In the genomic region with DNA sequence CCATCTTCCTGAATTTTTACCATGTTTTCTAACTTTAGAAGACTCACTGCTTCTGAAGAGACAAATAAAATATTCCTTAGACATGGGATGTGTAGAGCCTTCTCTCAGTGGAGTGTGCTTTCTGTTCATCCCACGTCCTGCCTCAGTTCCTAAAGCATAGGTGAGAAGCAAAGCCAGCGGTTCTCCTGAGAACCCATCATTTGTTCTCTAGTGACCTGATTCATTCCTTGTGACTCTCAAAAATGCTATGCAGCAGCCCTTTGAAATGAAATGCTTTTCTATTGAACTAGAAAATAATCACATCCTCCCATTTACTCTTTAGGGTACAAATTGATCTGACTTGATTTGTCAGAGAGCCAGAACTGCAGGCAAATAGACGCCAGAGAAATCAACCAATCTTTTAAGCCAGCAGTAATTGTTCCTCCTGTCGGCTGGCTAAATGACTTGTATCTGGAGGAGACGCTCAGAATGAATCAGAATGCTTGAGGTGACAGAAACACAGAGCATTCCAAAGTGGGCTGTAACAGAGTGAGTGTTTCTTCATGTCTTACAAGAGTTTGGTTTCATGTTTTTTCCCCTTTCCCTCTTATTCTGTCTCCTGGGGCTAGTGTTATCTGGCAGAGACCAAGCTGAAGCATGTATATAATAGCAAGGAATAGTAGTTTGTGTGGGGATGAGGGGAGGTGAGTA, we compare ENCODE assay signal across 18 cellular contexts.
DNase-seq lines count a peak whose midpoint lies in the region; ATAC-seq, FAIRE-seq and TF ChIP-seq lines count a peak whose summit lies in the region.
"Had no signal": no experiment of that assay in that cellular context is flagged by ENCODE, and none has a peak within 500 bp of the region (broad histone marks: within the 10 kb centered on the region; RNA-seq: fewer than 3 reads in every experiment).

No MANE protein-coding gene starts in this region.

- H3K9ac ChIP-seq in neural cell (ENCODE audit: low read length): no peak overlapping the region

- no peaks in the 10 kb centered on the region for H3K4me1 ChIP-seq in small intestine (ENCODE audit: control insufficient read depth in 2 of 2, insufficient read depth in 1 of 2, low read depth in 1 of 2, low read length in 1 of 2)

- no peak for TF ChIP-seq RAD21 in neural cell (conservative IDR thresholded peaks at IDR 0.05)

- H3K27me3 Mint-ChIP-seq in stimulated activated memory B cell treated with anti-CD40 and anti-IgM and Interleukin-4, amounts not matched to agents 10 μg/mL and 1 μg/mL and 100 μg/mL, for 72 hours: peaks cover 43% of the 10 kb centered on the region

- no peaks in the 10 kb centered on the region for H3K9me2 ChIP-seq in neural cell (ENCODE audit: insufficient read depth, low read length)

- H3K36me3 Mint-ChIP-seq in stimulated activated memory B cell treated with anti-CD40 and anti-IgM and Interleukin-4, amounts not matched to agents 10 μg/mL and 1 μg/mL and 100 μg/mL, for 72 hours: peaks cover 8% of the 10 kb centered on the region
- H3K36me3 Mint-ChIP-seq: CD8-positive, alpha-beta T cell had no signal

- TF ChIP-seq EP300 in neural cell (conservative IDR thresholded peaks at IDR 0.05; ENCODE audit: poor library complexity, severe bottlenecking): peak; percentile 25

- intact Hi-C loops in dorsolateral prefrontal cortex (cut with DNase I): no loop called here

- peaks cover 10% of the 10 kb centered on the region for H3K9me3 Mint-ChIP-seq in stimulated activated memory B cell treated with anti-CD40 and anti-IgM and Interleukin-4, amounts not matched to agents 10 μg/mL and 1 μg/mL and 100 μg/mL, for 72 hours

- H3K4me1 Mint-ChIP-seq in stimulated activated memory B cell treated with anti-CD40 and anti-IgM and Interleukin-4, amounts not matched to agents 10 μg/mL and 1 μg/mL and 100 μg/mL, for 72 hours: no peaks in the 10 kb centered on the region
- H3K4me1 Mint-ChIP-seq: H9 had no signal

- DNase-seq in AG20443 (ENCODE audit: low spot score): peak; percentile 54
- peak; percentile 58 for DNase-seq in M059J (ENCODE audit: low read depth)
- no peak for DNase-seq in dorsolateral prefrontal cortex
- no peak for DNase-seq in GM12892 (ENCODE audit: insufficient read length)
- no peak for DNase-seq in NCI-H2227 (lab: John Stamatoyannopoulos, UW; ENCODE audit: unreplicated experiment)
- no peak for DNase-seq in small intestine
- DNase-seq: activated gamma-delta T cell; CD8-positive, alpha-beta T cell; H9; NCI-H2029 treated with DMSO at 0.1 percent for 48 hours; NK-92 treated with Interleukin-12 subunit alpha and Interleukin-12 subunit beta, amount 100 ng/mL, for 24 hours; stimulated activated CD4-positive, alpha-beta T cell treated with anti-CD3 and anti-CD28 coated beads, Interleukin-4, amount 100 ng/mL, for 4 hours; stimulated activated naive CD4-positive, alpha-beta T cell had no signal

- H3K4me3 Mint-ChIP-seq in stimulated activated memory B cell treated with anti-CD40 and anti-IgM and Interleukin-4, amounts not matched to agents 10 μg/mL and 1 μg/mL and 100 μg/mL, for 72 hours: no peak overlapping the region
- H3K4me3 Mint-ChIP-seq: CD8-positive, alpha-beta T cell; H9 had no signal

- no peaks in the 10 kb centered on the region for H3K79me2 ChIP-seq in neural cell (replicated peaks; ENCODE audit: insufficient read depth, low read length)

- peak overlapping the region; percentile 18 for H3K4me2 ChIP-seq in neural cell (ENCODE audit: low read length)

- 71 to 86% (median 85%) methylated on average over 5 of the region's 5 CpGs for WGBS in small intestine, 3 donors

- H2AFZ ChIP-seq in neural cell (ENCODE audit: low read depth, low read length): no peak overlapping the region

- H3K27me3 ChIP-seq in dorsolateral prefrontal cortex (no peaks in the 10 kb centered on the region), neural cell (ENCODE audit: insufficient read depth, low read depth, low read length) (no peaks in the 10 kb centered on the region), small intestine (ENCODE audit: control insufficient read depth in 2 of 2, insufficient read depth in 2 of 2, low read length in 2 of 2) (no peaks in the 10 kb centered on the region)
- H3K27me3 ChIP-seq: SJCRH30 had no signal

- TF ChIP-seq POLR2A in GM12892 (IDR thresholded peaks at IDR 0.05; ENCODE audit: low read depth, low read length): no peak

- no peak overlapping the region for H3K27ac Mint-ChIP-seq in stimulated activated memory B cell treated with anti-CD40 and anti-IgM and Interleukin-4, amounts not matched to agents 10 μg/mL and 1 μg/mL and 100 μg/mL, for 72 hours
- H3K27ac Mint-ChIP-seq: CD8-positive, alpha-beta T cell; H9 had no signal

- no peaks in the 10 kb centered on the region for H4K20me1 ChIP-seq in neural cell (ENCODE audit: insufficient read depth)

- TF ChIP-seq CTCF in dorsolateral prefrontal cortex (IDR thresholded peaks at IDR 0.05 in 54 of 56, conservative IDR thresholded peaks at IDR 0.05 in 2 of 56; ENCODE audit: low read depth in 1 of 56, partially characterized antibody in 56 of 56): no peak
- TF ChIP-seq CTCF in neural cell (IDR thresholded peaks at IDR 0.05; ENCODE audit: poor library complexity, severe bottlenecking): no peak

- H3K27ac ChIP-seq in dorsolateral prefrontal cortex (peak overlapping the region in 38 of 59 donors; percentile 1 to 80 (median 45)), neural cell (ENCODE audit: low read length) (peak overlapping the region; percentile 43), small intestine (ENCODE audit: low read depth in 1 of 2, low read length in 1 of 2) (no peak overlapping the region)
- H3K27ac ChIP-seq: HL-60, SJCRH30 had no signal

- H3K36me3 ChIP-seq in neural cell (ENCODE audit: insufficient read depth, low read length) (no peaks in the 10 kb centered on the region), small intestine (ENCODE audit: control insufficient read depth in 2 of 2, insufficient read depth in 2 of 2, low read length in 2 of 2) (no peaks in the 10 kb centered on the region)
- H3K36me3 ChIP-seq: SJCRH30 had no signal

- H3F3A ChIP-seq in neural cell (ENCODE audit: insufficient read depth, low read length, poor library complexity, severe bottlenecking): no peaks in the 10 kb centered on the region

- H3K4me3 ChIP-seq in dorsolateral prefrontal cortex: no peak overlapping the region
- peak overlapping the region; percentile 7 for H3K4me3 ChIP-seq in neural cell (ENCODE audit: low read length)
- H3K4me3 ChIP-seq in small intestine (ENCODE audit: low read depth in 1 of 2, low read length in 2 of 2): no peak overlapping the region
- H3K4me3 ChIP-seq: SJCRH30 had no signal

- no peak for FAIRE-seq in GM12892 (lab: Jason Lieb, UNC)
- no peak for FAIRE-seq in small intestine (lab: Jason Lieb, UNC)

- H3K9me3 ChIP-seq in neural cell (ENCODE audit: low read length) (no peaks in the 10 kb centered on the region), small intestine (ENCODE audit: control insufficient read depth, low read depth) (no peaks in the 10 kb centered on the region)

- ATAC-seq in stimulated activated memory B cell treated with anti-CD40 and anti-IgM and Interleukin-4, amounts not matched to agents 10 μg/mL and 1 μg/mL and 100 μg/mL, for 72 hours: no peak
- ATAC-seq: CD8-positive, alpha-beta T cell; esophagus mucosa had no signal

TF ChIP-seq in neural cell, 6 proteins besides CTCF, POLR2A, EP300 and RAD21:
- TF ChIP-seq SMC3 (conservative IDR thresholded peaks at IDR 0.05; ENCODE audit: poor library complexity) (no peak), MXI1 (conservative IDR thresholded peaks at IDR 0.05; ENCODE audit: poor library complexity, severe bottlenecking) (no peak), EZH2 (IDR thresholded peaks at IDR 0.05; ENCODE audit: borderline replicate concordance, insufficient read depth, low read length, poor library complexity, severe bottlenecking) (no peak), TAF1 (IDR thresholded peaks at IDR 0.05; ENCODE audit: low read depth) (no peak), POLR2AphosphoS5 (IDR thresholded peaks at IDR 0.05) (peak; percentile 17)
- TF ChIP-seq, protein P1, sequence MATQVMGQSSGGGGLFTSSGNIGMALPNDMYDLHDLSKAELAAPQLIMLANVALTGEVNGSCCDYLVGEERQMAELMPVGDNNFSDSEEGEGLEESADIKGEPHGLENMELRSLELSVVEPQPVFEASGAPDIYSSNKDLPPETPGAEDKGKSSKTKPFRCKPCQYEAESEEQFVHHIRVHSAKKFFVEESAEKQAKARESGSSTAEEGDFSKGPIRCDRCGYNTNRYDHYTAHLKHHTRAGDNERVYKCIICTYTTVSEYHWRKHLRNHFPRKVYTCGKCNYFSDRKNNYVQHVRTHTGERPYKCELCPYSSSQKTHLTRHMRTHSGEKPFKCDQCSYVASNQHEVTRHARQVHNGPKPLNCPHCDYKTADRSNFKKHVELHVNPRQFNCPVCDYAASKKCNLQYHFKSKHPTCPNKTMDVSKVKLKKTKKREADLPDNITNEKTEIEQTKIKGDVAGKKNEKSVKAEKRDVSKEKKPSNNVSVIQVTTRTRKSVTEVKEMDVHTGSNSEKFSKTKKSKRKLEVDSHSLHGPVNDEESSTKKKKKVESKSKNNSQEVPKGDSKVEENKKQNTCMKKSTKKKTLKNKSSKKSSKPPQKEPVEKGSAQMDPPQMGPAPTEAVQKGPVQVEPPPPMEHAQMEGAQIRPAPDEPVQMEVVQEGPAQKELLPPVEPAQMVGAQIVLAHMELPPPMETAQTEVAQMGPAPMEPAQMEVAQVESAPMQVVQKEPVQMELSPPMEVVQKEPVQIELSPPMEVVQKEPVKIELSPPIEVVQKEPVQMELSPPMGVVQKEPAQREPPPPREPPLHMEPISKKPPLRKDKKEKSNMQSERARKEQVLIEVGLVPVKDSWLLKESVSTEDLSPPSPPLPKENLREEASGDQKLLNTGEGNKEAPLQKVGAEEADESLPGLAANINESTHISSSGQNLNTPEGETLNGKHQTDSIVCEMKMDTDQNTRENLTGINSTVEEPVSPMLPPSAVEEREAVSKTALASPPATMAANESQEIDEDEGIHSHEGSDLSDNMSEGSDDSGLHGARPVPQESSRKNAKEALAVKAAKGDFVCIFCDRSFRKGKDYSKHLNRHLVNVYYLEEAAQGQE (IDR thresholded peaks at IDR 0.05; ENCODE audit: borderline replicate concordance): no peak

Comparison
In these comparisons a context has a peak if more than half of its experiments do, and no peak if none do; other contexts are left out.
1. DNase-seq: peak in AG20443 (single experiment) and M059J (single experiment); none in dorsolateral prefrontal cortex (0 of 10), GM12892 (single experiment), NCI-H2227 (single experiment) and small intestine (single experiment).
2. H3K27ac ChIP-seq: peak in dorsolateral prefrontal cortex (38 of 59) and neural cell (single experiment); none in small intestine (0 of 2).